Comparison of ENCODE assay signal across 8 cellular contexts in the genomic region with DNA sequence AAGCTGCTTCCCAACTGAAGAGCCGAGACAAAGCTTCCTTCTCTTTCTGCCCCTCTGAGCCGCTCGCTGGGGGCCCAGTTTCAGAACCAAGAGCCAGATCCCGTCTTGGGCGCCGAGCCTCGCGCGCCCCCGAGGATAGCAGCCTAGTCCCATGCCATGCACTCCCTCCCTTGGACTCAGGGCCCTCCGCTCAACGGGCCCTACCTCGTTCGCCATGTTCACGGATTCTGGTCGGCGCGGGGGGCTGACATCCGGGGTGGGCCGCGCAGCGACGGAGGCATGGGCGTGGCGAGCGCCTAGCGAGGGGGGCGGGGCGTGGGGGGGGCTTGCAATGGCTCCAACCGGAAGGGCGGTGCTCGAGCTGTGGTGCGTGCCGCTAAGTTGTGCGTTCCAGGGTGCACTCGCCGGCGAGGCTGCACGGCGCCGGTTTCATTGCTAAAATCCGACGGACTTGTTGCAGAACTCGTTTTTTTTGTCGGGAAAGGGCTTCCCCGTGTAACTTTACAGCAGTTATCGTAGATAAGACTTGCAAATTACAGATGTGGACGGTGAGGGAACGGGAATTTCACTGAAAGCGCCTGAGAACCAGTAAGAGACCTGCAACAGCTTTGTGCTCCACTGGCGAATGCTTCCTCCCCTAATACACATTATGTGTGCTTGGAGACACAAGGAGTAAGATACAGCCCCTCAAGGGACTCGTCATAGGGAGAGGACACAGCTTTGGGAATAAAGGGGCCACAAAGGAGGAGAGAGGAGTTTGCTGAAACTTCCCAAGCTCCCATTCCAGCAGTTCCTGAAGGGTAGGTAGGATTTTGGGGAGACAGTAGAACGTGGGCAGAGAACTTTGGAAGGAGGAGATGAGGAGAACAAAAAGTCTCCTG. TPM values are rescaled to one million over a fixed set of nuclear protein-coding genes. Genes with fewer than 3 reads are reported as not detected.
DNase-seq lines count a peak whose midpoint lies in the region; ATAC-seq, FAIRE-seq and TF ChIP-seq lines count a peak whose summit lies in the region.

A gene (minus strand): TSS at position 304 of the 881 bp plus-strand sequence. CDS start 88 bp downstream, at position 216.

- H3K27ac ChIP-seq in pancreas: peak within 1 kb of the TSS; percentile 76 to 90 (median 83)
- H3K27ac ChIP-seq in thyroid gland: peak within 1 kb of the TSS; percentile 78 to 99 (median 97)

- H3K4me1 ChIP-seq in pancreas: peaks cover 0 to 21% (median 8%) of the 10 kb centered on the region in 3 donors
- peaks cover 13 to 25% of the 10 kb centered on the region in 2 donors for H3K4me1 ChIP-seq in thyroid gland

- intact Hi-C loops in Right ventricle myocardium superior (cut with DNase I): loop anchor here (10.0 kb wide), 1 partner anchor 164 kb away; a partner anchor contains a TSS
- intact Hi-C loops in pancreas (cut with DNase I): no loop called here
- intact Hi-C loops in thyroid gland (cut with DNase I): no loop called here

- WGBS in pancreas, 2 donors: 0% methylated on average over 42 to 53 of the region's 53 CpGs
- WGBS in thyroid gland, 2 donors: 0 to 1% methylated on average over 26 of the region's 53 CpGs

- H3K9me3 ChIP-seq in pancreas: no peaks in the 10 kb centered on the region
- no peaks in the 10 kb centered on the region for H3K9me3 ChIP-seq in thyroid gland

- DNase-seq in NCI-H1092 (lab: John Stamatoyannopoulos, UW) (peak; percentile 82), SW 1271 (lab: John Stamatoyannopoulos, UW) (peak; percentile 14 to 79), Right ventricle myocardium superior (peak; percentile 94), pancreas (peak; percentile 78 to 91 (median 88)), thyroid gland (peak; percentile 87 to 91)
- peak; percentile 92 for DNase-seq in activated naive CD8-positive, alpha-beta T cell treated with anti-CD3 and anti-CD28 coated beads, Interleukin-2, amount 50 U/mL, for 16 hours (ENCODE audit: low read depth, low spot score)

- H3K4me3 ChIP-seq in pancreas: peak within 1 kb of the TSS; percentile 60 to 74 (median 68)
- peak within 1 kb of the TSS; percentile 72 to 93 (median 82) for H3K4me3 ChIP-seq in thyroid gland (replicated peaks in 1 of 3)

- TF ChIP-seq CTCF in pancreas (IDR thresholded peaks at IDR 0.05) (no peak), thyroid gland (IDR thresholded peaks at IDR 0.05) (no peak)

- ATAC-seq in HG02610 (IDR thresholded peaks at IDR 0.05; ENCODE audit: unreplicated experiment): peak; percentile 90
- peak; percentile 99 for ATAC-seq in Right ventricle myocardium superior (ENCODE audit: poor library complexity)
- ATAC-seq in pancreas: peak; percentile 95 to 98 (median 98)

- peak; percentile 96 for TF ChIP-seq POLR2A in GM10847 (IDR thresholded peaks at IDR 0.05; ENCODE audit: extremely low read depth, insufficient read length)
- TF ChIP-seq POLR2A in thyroid gland (IDR thresholded peaks at IDR 0.05): peak in 1 of 2 donors; percentile 89

- no peaks in the 10 kb centered on the region for H3K27me3 ChIP-seq in pancreas
- H3K27me3 ChIP-seq in thyroid gland: no peaks in the 10 kb centered on the region

- no peak for FAIRE-seq in pancreas (lab: Jason Lieb, UNC)

- H3K36me3 ChIP-seq in pancreas (peaks cover 0 to 13% (median 3%) of the 10 kb centered on the region in 3 donors), thyroid gland (peaks cover 10 to 15% of the 10 kb centered on the region in 2 donors)

RNA-seq across cellular contexts. Expression of the gene that starts here (rescaled TPM):
- total RNA-seq in Right ventricle myocardium superior: 197 TPM
- total RNA-seq in pancreas: 10 to 100 TPM; 41.1 to 57.1 (median 45.7) TPM
- 10 to 100 TPM; 33.3 to 52.4 TPM for polyA plus RNA-seq in pancreas
- total RNA-seq in thyroid gland: 100 to 1,000 TPM; 101 to 162 (median 117) TPM

Comparison
In these comparisons a context has a peak if more than half of its experiments do, and no peak if none do; other contexts are left out.
1. Peak in every context shown above with its lines: DNase-seq, ATAC-seq, H3K4me3 ChIP-seq and H3K27ac ChIP-seq.